ENCODE assay signal across 8 cellular contexts in the genomic region with DNA sequence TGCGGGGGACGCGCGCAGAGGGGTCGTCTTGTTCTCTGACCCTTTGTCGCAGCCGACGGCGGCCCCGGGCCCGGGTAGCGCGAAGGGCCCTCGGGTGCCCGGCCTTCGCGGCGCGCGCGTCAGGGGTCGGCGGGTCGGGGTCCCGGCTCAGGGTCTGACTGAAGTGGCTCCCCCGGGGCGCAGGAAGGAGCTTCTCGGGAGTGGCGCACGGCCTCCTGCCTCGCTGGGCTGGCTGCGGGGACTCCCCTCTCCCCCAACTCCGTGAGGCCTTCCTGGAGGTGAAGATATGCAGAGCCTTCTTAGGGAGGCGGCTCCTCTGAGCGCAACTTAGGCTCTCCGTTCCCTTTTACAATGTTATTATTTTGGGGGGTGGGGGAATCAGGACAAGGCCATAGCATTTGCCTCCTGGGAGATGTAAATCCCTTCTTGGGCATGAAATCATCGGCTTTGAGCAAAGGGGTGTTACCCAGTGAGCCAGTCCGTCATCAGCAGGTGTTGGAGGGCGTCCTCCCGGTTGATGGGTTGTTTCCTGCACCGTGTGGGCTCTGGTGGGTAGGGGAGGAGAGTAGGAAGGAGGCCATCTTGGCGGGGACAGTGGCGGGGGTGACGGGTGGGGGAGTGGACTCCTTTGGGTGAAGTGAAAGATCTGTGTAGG. TPM values are rescaled to one million over a fixed set of nuclear protein-coding genes. Genes with fewer than 3 reads are reported as not detected.
DNase-seq lines count a peak whose midpoint lies in the region; ATAC-seq, FAIRE-seq and TF ChIP-seq lines count a peak whose summit lies in the region.

No MANE protein-coding gene starts in this region.

- no peak for TF ChIP-seq POLR2A in A549 (IDR thresholded peaks at IDR 0.05; ENCODE audit: low read length)

- POLR2A ChIA-PET in A549 (lab: Yijun Ruan, JAX), result interaction anchor here (1.2 to 2.1 kb wide), 4 partner anchors 10 to 65 kb away, joined by 3 to 21 read pairs (median 9); no protein-coding TSS in a partner anchor

- H3K4me2 ChIP-seq in A549, result peak overlapping the region; percentile 75

- TF ChIP-seq RAD21 in A549 (conservative IDR thresholded peaks at IDR 0.05 in 1 of 2, IDR thresholded peaks at IDR 0.05 in 1 of 2), result no peak

- H3K27ac ChIP-seq in A549, result peak overlapping the region; percentile 85 to 98

- no peak for FAIRE-seq in A549 (lab: Jason Lieb, UNC)

- TF ChIP-seq EP300 in A549 (IDR thresholded peaks at IDR 0.05), result no peak

- peak overlapping the region; percentile 78 for H3K4me3 ChIP-seq in A549

- DNase-seq in A549 (ENCODE audit: low read depth in 1 of 2, low spot score in 1 of 2), result peak; percentile 55 to 70
- DNase-seq in NCI-H446 treated with DMSO at 0.1 percent for 48 hours (lab: John Stamatoyannopoulos, UW), result peak; percentile 13
- peak; percentile 70 to 77 for DNase-seq in activated CD4-positive, alpha-beta T cell treated with anti-CD3 and anti-CD28 coated beads, Interleukin-2, amount 50 U/mL, for 48 hours
- peak; percentile 65 for DNase-seq in ecto neural progenitor cell (ENCODE audit: low spot score)
- DNase-seq in medulla oblongata (ENCODE audit: extremely low spot score), result peak; percentile 69
- DNase-seq in stimulated activated CD8-positive, alpha-beta memory T cell treated with anti-CD3 and anti-CD28 coated beads, Interleukin-15, amount 100 ng/mL, for 24 hours (ENCODE audit: low read depth), result peak; percentile 24

- no peaks in the 10 kb centered on the region for H3K9me3 ChIP-seq in A549

- peaks cover 10% of the 10 kb centered on the region; the same call in 2 of the 3 replicates for H3K4me1 ChIP-seq in A549

- WGBS in A549 (ENCODE audit: missing lambda C conversion rate), result 0% methylated on average over 16 of the region's 44 CpGs

- CTCF ChIA-PET in A549 (lab: Yijun Ruan, JAX), result interaction anchor here (0.9 to 8.3 kb wide), 27 partner anchors 9 to 369 kb away, joined by 3 to 200 read pairs (median 5); no protein-coding TSS in a partner anchor

- TF ChIP-seq CTCF in A549 (IDR thresholded peaks at IDR 0.05), result no peak

- ATAC-seq in A549 (peak; percentile 63 to 64), GM18867 (IDR thresholded peaks at IDR 0.05; ENCODE audit: unreplicated experiment) (peak; percentile 27), HG03097 (IDR thresholded peaks at IDR 0.05; ENCODE audit: low FRiP score, unreplicated experiment) (peak; percentile 40)

TF ChIP-seq in A549, 52 proteins besides CTCF, POLR2A, EP300 and RAD21:
- TF ChIP-seq CEBPB (IDR thresholded peaks at IDR 0.05), result no peak; a peak in 1 of 4 replicates
- peak; percentile 77 for TF ChIP-seq PHF8 (IDR thresholded peaks at IDR 0.05; ENCODE audit: borderline replicate concordance, low read depth)
- 0 out of 2 replicates have a peak, but pooled peaks have one; percentile 56 for TF ChIP-seq HDAC2 (IDR thresholded peaks at IDR 0.05)
TF ChIP-seq in A549: peak in this region for 2.

RNA-seq across cellular contexts. Expression of a gene that starts 0.5 kb away (rescaled TPM):
- 106 and 128 TPM in 2 replicates for polyA plus RNA-seq in A549 (2011; rRNA removed)
- 26.2 and 34.1 TPM in 2 replicates for polyA plus RNA-seq in A549 (2012; cell fraction: cytosol; rRNA removed)
- polyA plus RNA-seq in A549 (2012; cell fraction: nucleus; rRNA removed), result 13.9 and 27.4 TPM in 2 replicates
- 34.0 to 44.0 TPM (median 37.4 TPM) in 3 replicates for polyA plus RNA-seq in A549 (2017; fragmentation: RNase III; extraction: RNeasy Plus Mini Kit Qiagen cat#74134 plus additional on column Dnase treatment)
- 100 TPM in 2 replicates for polyA minus RNA-seq in A549 (2011; rRNA and poly(A)+ RNA removed)

RNA-seq across cellular contexts. Expression of a gene that starts 7.6 kb away (rescaled TPM):
- 388 and 450 TPM in 2 replicates for polyA plus RNA-seq in A549 (2011; rRNA removed)
- 552 and 561 TPM in 2 replicates for polyA plus RNA-seq in A549 (2012; cell fraction: cytosol; rRNA removed)
- 882 and 940 TPM in 2 replicates for polyA plus RNA-seq in A549 (2012; cell fraction: nucleus; rRNA removed)
- polyA plus RNA-seq in A549 (2017; fragmentation: RNase III; extraction: RNeasy Plus Mini Kit Qiagen cat#74134 plus additional on column Dnase treatment), result 431 to 445 TPM (median 440 TPM) in 3 replicates
- 260 and 279 TPM in 2 replicates for polyA minus RNA-seq in A549 (2011; rRNA and poly(A)+ RNA removed)

RNA-seq across cellular contexts. Expression of a gene that starts 14.5 kb away (rescaled TPM):
- polyA plus RNA-seq in A549 (2011; rRNA removed) (276 and 284 TPM in 2 replicates), A549 (2017; fragmentation: RNase III; extraction: RNeasy Plus Mini Kit Qiagen cat#74134 plus additional on column Dnase treatment) (99.9 to 106 TPM (median 105 TPM) in 3 replicates)
- 99.5 and 123 TPM in 2 replicates for polyA plus RNA-seq in A549 (2012; cell fraction: cytosol; rRNA removed)
- 27.3 and 47.4 TPM in 2 replicates for polyA plus RNA-seq in A549 (2012; cell fraction: nucleus; rRNA removed)
- 67.7 and 90.9 TPM in 2 replicates for polyA minus RNA-seq in A549 (2011; rRNA and poly(A)+ RNA removed)

Comparison
In these comparisons a context has a peak if more than half of its experiments do, and no peak if none do; other contexts are left out.
1. Peak in every context shown above with its lines: DNase-seq, ATAC-seq, H3K4me3 ChIP-seq and H3K27ac ChIP-seq.
2. DNase-seq: peak in every context shown above with its lines; median percentile 74 in activated CD4-positive, alpha-beta T cell treated with anti-CD3 and anti-CD28 coated beads, Interleukin-2, amount 50 U/mL, for 48 hours; 69 in medulla oblongata; 65 in ecto neural progenitor cell; 62 in A549; 24 in stimulated activated CD8-positive, alpha-beta memory T cell treated with anti-CD3 and anti-CD28 coated beads, Interleukin-15, amount 100 ng/mL, for 24 hours; 13 in NCI-H446 treated with DMSO at 0.1 percent for 48 hours.